In the genomic region with DNA sequence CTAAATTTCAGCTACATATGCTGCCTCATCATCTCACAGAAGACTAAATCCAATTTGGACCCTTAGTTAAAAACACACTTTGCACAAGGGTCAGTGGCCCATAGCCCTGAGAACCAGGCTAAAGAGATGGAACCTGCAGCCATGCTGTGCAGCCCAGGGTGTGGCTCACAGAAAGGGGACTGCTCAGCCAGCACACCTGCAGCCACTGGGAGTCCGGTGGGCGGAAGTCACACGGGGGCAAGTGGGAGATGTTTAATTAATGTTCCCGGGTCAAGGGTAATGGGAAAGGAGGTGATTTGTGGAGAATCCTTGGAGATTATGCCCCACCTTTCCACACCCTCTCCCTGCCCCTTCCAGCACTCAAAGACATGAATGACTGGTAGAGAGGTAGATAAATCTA, we compare ENCODE assay signal across 35 cellular contexts.
"Had no signal": no experiment of that assay in that cellular context is flagged by ENCODE, and none has a peak within 500 bp of the region (broad histone marks: within the 10 kb centered on the region; RNA-seq: fewer than 3 reads in every experiment).

No MANE protein-coding gene starts in this region.

- H3K4me3 ChIP-seq: MG63 had no signal

- H3K9me3 ChIP-seq: MG63 had no signal

- H3K36me3 ChIP-seq: MG63 had no signal

- DNase-seq: Karpas-422, Kasumi-1, MG63, MM.1S, MV-4-11, NCI-H1048, NCI-H1092, NCI-H1092 treated with DMSO at 0.1 percent for 48 hours, NCI-H1105, NCI-H1105 treated with DMSO at 0.1 percent for 48 hours, NCI-H1417, NCI-H1417 treated with DMSO at 0.1 percent for 48 hours, NCI-H1436, NCI-H1436 treated with DMSO at 0.1 percent for 48 hours, NCI-H146, NCI-H1694, NCI-H1694 treated with DMSO at 0.1 percent for 48 hours, NCI-H187, NCI-H187 treated with DMSO at 0.1 percent for 48 hours, NCI-H1930, NCI-H2029, NCI-H2029 treated with DMSO at 0.1 percent for 48 hours, NCI-H2081, NCI-H2081 treated with DMSO at 0.1 percent for 48 hours, NCI-H2107, NCI-H2171, NCI-H2171 treated with DMSO at 0.1 percent for 48 hours, NCI-H2227 treated with DMSO at 0.1 percent for 48 hours, NCI-H226, NCI-H345, NCI-H446, NCI-H446 treated with DMSO at 0.1 percent for 48 hours, NCI-H510A, NCI-H510A treated with DMSO at 0.1 percent for 48 hours, NCI-H524 had no signal
